ENCODE assay signal across 1 cellular context in genomic region chr18:13726228-13726971, GRCh38.
A peak's percentile ranks its signal among the peaks of the same experiment; 100 is the strongest.
TF ChIP-seq lines count a peak whose summit lies in the region.

A gene with protein sequence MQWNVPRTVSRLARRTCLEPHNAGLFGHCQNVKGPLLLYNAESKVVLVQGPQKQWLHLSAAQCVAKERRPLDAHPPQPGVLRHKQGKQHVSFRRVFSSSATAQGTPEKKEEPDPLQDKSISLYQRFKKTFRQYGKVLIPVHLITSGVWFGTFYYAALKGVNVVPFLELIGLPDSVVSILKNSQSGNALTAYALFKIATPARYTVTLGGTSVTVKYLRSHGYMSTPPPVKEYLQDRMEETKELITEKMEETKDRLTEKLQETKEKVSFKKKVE (minus strand): TSS chr18:13726558. CDS start chr18:13682077, 44,481 bp downstream.
Gene RNMT (plus strand): TSS chr18:13726673. CDS start chr18:13731518, 4,845 bp downstream.

TF ChIP-seq in WTC11, 78 proteins besides CTCF, POLR2A, EP300 and RAD21 (continued from another document and continues in another):
- TF ChIP-seq, protein P1, sequence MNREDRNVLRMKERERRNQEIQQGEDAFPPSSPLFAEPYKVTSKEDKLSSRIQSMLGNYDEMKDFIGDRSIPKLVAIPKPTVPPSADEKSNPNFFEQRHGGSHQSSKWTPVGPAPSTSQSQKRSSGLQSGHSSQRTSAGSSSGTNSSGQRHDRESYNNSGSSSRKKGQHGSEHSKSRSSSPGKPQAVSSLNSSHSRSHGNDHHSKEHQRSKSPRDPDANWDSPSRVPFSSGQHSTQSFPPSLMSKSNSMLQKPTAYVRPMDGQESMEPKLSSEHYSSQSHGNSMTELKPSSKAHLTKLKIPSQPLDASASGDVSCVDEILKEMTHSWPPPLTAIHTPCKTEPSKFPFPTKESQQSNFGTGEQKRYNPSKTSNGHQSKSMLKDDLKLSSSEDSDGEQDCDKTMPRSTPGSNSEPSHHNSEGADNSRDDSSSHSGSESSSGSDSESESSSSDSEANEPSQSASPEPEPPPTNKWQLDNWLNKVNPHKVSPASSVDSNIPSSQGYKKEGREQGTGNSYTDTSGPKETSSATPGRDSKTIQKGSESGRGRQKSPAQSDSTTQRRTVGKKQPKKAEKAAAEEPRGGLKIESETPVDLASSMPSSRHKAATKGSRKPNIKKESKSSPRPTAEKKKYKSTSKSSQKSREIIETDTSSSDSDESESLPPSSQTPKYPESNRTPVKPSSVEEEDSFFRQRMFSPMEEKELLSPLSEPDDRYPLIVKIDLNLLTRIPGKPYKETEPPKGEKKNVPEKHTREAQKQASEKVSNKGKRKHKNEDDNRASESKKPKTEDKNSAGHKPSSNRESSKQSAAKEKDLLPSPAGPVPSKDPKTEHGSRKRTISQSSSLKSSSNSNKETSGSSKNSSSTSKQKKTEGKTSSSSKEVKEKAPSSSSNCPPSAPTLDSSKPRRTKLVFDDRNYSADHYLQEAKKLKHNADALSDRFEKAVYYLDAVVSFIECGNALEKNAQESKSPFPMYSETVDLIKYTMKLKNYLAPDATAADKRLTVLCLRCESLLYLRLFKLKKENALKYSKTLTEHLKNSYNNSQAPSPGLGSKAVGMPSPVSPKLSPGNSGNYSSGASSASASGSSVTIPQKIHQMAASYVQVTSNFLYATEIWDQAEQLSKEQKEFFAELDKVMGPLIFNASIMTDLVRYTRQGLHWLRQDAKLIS (CRISPR knock-in tag; IDR thresholded peaks at IDR 0.05; ENCODE audit: borderline replicate concordance), result no peak
- TF ChIP-seq ZNF263 (CRISPR knock-in tag; IDR thresholded peaks at IDR 0.05; ENCODE audit: low read depth) (no peak), RELA (CRISPR knock-in tag; IDR thresholded peaks at IDR 0.05; ENCODE audit: borderline replicate concordance) (no peak; the same call in 1 of the 2 replicates), ATF1 (CRISPR knock-in tag; IDR thresholded peaks at IDR 0.05) (no peak), ZNF232 (CRISPR knock-in tag; IDR thresholded peaks at IDR 0.05) (peak; percentile 49; the same call in 1 of the 2 replicates), ZNF219 (CRISPR knock-in tag; IDR thresholded peaks at IDR 0.05; ENCODE audit: borderline replicate concordance) (peak; percentile 88), MYBL2 (CRISPR knock-in tag; IDR thresholded peaks at IDR 0.05) (peak; percentile 45; the same call in 1 of the 2 replicates), E2F1 (CRISPR knock-in tag; IDR thresholded peaks at IDR 0.05) (peak; percentile 53; the same call in 1 of the 2 replicates), ERG (CRISPR knock-in tag; IDR thresholded peaks at IDR 0.05) (no peak), ZBTB21 (CRISPR knock-in tag; IDR thresholded peaks at IDR 0.05; ENCODE audit: borderline replicate concordance) (peak; percentile 72; the same call in 1 of the 2 replicates), MLX (CRISPR knock-in tag; IDR thresholded peaks at IDR 0.05) (no peak), IRF2 (CRISPR knock-in tag; IDR thresholded peaks at IDR 0.05; ENCODE audit: borderline replicate concordance, low read depth) (no peak), ELF4 (CRISPR knock-in tag; IDR thresholded peaks at IDR 0.05; ENCODE audit: low read depth) (no peak), ZNF416 (CRISPR knock-in tag; IDR thresholded peaks at IDR 0.05) (no peak), FOXJ3 (CRISPR knock-in tag; IDR thresholded peaks at IDR 0.05; ENCODE audit: borderline replicate concordance) (no peak)
- TF ChIP-seq, protein P2, sequence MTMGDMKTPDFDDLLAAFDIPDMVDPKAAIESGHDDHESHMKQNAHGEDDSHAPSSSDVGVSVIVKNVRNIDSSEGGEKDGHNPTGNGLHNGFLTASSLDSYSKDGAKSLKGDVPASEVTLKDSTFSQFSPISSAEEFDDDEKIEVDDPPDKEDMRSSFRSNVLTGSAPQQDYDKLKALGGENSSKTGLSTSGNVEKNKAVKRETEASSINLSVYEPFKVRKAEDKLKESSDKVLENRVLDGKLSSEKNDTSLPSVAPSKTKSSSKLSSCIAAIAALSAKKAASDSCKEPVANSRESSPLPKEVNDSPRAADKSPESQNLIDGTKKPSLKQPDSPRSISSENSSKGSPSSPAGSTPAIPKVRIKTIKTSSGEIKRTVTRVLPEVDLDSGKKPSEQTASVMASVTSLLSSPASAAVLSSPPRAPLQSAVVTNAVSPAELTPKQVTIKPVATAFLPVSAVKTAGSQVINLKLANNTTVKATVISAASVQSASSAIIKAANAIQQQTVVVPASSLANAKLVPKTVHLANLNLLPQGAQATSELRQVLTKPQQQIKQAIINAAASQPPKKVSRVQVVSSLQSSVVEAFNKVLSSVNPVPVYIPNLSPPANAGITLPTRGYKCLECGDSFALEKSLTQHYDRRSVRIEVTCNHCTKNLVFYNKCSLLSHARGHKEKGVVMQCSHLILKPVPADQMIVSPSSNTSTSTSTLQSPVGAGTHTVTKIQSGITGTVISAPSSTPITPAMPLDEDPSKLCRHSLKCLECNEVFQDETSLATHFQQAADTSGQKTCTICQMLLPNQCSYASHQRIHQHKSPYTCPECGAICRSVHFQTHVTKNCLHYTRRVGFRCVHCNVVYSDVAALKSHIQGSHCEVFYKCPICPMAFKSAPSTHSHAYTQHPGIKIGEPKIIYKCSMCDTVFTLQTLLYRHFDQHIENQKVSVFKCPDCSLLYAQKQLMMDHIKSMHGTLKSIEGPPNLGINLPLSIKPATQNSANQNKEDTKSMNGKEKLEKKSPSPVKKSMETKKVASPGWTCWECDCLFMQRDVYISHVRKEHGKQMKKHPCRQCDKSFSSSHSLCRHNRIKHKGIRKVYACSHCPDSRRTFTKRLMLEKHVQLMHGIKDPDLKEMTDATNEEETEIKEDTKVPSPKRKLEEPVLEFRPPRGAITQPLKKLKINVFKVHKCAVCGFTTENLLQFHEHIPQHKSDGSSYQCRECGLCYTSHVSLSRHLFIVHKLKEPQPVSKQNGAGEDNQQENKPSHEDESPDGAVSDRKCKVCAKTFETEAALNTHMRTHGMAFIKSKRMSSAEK (CRISPR knock-in tag; IDR thresholded peaks at IDR 0.05; ENCODE audit: borderline replicate concordance), result no peak
- TF ChIP-seq, protein P3, sequence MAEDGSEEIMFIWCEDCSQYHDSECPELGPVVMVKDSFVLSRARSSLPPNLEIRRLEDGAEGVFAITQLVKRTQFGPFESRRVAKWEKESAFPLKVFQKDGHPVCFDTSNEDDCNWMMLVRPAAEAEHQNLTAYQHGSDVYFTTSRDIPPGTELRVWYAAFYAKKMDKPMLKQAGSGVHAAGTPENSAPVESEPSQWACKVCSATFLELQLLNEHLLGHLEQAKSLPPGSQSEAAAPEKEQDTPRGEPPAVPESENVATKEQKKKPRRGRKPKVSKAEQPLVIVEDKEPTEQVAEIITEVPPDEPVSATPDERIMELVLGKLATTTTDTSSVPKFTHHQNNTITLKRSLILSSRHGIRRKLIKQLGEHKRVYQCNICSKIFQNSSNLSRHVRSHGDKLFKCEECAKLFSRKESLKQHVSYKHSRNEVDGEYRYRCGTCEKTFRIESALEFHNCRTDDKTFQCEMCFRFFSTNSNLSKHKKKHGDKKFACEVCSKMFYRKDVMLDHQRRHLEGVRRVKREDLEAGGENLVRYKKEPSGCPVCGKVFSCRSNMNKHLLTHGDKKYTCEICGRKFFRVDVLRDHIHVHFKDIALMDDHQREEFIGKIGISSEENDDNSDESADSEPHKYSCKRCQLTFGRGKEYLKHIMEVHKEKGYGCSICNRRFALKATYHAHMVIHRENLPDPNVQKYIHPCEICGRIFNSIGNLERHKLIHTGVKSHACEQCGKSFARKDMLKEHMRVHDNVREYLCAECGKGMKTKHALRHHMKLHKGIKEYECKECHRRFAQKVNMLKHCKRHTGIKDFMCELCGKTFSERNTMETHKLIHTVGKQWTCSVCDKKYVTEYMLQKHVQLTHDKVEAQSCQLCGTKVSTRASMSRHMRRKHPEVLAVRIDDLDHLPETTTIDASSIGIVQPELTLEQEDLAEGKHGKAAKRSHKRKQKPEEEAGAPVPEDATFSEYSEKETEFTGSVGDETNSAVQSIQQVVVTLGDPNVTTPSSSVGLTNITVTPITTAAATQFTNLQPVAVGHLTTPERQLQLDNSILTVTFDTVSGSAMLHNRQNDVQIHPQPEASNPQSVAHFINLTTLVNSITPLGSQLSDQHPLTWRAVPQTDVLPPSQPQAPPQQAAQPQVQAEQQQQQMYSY (CRISPR knock-in tag; IDR thresholded peaks at IDR 0.05), result no peak
- TF ChIP-seq, protein P4, sequence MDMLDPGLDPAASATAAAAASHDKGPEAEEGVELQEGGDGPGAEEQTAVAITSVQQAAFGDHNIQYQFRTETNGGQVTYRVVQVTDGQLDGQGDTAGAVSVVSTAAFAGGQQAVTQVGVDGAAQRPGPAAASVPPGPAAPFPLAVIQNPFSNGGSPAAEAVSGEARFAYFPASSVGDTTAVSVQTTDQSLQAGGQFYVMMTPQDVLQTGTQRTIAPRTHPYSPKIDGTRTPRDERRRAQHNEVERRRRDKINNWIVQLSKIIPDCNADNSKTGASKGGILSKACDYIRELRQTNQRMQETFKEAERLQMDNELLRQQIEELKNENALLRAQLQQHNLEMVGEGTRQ (CRISPR knock-in tag; IDR thresholded peaks at IDR 0.05), result peak; percentile 99
- TF ChIP-seq, protein P5, sequence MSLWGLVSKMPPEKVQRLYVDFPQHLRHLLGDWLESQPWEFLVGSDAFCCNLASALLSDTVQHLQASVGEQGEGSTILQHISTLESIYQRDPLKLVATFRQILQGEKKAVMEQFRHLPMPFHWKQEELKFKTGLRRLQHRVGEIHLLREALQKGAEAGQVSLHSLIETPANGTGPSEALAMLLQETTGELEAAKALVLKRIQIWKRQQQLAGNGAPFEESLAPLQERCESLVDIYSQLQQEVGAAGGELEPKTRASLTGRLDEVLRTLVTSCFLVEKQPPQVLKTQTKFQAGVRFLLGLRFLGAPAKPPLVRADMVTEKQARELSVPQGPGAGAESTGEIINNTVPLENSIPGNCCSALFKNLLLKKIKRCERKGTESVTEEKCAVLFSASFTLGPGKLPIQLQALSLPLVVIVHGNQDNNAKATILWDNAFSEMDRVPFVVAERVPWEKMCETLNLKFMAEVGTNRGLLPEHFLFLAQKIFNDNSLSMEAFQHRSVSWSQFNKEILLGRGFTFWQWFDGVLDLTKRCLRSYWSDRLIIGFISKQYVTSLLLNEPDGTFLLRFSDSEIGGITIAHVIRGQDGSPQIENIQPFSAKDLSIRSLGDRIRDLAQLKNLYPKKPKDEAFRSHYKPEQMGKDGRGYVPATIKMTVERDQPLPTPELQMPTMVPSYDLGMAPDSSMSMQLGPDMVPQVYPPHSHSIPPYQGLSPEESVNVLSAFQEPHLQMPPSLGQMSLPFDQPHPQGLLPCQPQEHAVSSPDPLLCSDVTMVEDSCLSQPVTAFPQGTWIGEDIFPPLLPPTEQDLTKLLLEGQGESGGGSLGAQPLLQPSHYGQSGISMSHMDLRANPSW (CRISPR knock-in tag; conservative IDR thresholded peaks at IDR 0.05; ENCODE audit: low read depth), result no peak
- TF ChIP-seq, protein P6, sequence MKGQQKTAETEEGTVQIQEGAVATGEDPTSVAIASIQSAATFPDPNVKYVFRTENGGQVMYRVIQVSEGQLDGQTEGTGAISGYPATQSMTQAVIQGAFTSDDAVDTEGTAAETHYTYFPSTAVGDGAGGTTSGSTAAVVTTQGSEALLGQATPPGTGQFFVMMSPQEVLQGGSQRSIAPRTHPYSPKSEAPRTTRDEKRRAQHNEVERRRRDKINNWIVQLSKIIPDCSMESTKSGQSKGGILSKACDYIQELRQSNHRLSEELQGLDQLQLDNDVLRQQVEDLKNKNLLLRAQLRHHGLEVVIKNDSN (CRISPR knock-in tag; IDR thresholded peaks at IDR 0.05), result peak; percentile 99
- TF ChIP-seq, protein P7, sequence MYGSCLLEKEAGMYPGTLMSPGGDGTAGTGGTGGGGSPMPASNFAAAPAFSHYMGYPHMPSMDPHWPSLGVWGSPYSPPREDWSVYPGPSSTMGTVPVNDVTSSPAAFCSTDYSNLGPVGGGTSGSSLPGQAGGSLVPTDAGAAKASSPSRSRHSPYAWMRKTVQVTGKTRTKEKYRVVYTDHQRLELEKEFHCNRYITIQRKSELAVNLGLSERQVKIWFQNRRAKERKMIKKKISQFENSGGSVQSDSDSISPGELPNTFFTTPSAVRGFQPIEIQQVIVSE (CRISPR knock-in tag; IDR thresholded peaks at IDR 0.05; ENCODE audit: borderline replicate concordance), result no peak
- TF ChIP-seq, protein P8, sequence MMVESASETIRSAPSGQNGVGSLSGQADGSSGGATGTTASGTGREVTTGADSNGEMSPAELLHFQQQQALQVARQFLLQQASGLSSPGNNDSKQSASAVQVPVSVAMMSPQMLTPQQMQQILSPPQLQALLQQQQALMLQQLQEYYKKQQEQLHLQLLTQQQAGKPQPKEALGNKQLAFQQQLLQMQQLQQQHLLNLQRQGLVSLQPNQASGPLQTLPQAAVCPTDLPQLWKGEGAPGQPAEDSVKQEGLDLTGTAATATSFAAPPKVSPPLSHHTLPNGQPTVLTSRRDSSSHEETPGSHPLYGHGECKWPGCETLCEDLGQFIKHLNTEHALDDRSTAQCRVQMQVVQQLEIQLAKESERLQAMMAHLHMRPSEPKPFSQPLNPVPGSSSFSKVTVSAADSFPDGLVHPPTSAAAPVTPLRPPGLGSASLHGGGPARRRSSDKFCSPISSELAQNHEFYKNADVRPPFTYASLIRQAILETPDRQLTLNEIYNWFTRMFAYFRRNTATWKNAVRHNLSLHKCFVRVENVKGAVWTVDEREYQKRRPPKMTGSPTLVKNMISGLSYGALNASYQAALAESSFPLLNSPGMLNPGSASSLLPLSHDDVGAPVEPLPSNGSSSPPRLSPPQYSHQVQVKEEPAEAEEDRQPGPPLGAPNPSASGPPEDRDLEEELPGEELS (CRISPR knock-in tag; IDR thresholded peaks at IDR 0.05), result peak; percentile 90
- TF ChIP-seq, protein P9, sequence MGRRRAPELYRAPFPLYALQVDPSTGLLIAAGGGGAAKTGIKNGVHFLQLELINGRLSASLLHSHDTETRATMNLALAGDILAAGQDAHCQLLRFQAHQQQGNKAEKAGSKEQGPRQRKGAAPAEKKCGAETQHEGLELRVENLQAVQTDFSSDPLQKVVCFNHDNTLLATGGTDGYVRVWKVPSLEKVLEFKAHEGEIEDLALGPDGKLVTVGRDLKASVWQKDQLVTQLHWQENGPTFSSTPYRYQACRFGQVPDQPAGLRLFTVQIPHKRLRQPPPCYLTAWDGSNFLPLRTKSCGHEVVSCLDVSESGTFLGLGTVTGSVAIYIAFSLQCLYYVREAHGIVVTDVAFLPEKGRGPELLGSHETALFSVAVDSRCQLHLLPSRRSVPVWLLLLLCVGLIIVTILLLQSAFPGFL (CRISPR knock-in tag; IDR thresholded peaks at IDR 0.05; ENCODE audit: borderline replicate concordance), result no peak
